ENCODE assay signal across 10 cellular contexts in the genomic region with DNA sequence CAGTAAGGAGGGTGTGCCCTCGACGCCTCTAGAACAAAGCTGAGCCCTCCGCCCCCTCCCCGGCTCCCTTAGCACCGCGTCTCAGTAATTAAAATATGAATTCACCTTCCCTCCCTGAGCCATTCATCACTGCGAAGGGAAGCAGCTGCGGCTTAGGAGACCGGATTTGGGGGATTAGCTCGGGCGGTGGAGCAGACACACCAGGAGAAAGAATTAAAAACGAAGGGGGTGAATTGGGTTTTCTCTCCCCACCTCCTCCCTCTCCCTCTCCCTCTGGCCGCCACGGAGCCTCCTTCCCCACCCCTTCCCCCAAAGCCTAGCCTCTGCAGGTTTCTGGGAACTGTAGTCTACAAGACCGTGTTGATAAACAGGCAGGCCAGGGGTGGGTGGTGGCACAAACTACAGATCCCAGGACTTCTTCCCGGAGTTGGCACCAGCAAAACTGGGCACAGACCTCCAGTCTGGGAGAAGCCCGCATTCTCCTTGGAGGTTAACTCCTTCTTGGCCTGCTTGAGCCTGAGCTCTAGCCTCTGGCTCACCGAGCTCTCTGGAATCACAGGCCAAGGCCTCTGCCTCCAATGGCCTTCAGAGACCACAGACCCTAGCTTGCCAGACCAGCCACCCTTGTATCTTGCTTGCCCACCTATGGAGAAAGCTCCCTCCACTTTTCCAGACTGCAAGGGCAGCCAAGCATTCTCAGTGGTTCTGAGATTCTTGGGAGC. TPM values are rescaled to one million over a fixed set of nuclear protein-coding genes. Genes with fewer than 3 reads are reported as not detected.
DNase-seq lines count a peak whose midpoint lies in the region; ATAC-seq and TF ChIP-seq lines count a peak whose summit lies in the region.
"Had no signal": no experiment of that assay in that cellular context is flagged by ENCODE, and none has a peak within 500 bp of the region (broad histone marks: within the 10 kb centered on the region; RNA-seq: fewer than 3 reads in every experiment).

No MANE protein-coding gene starts in this region.

- no peaks in the 10 kb centered on the region for H3K4me1 ChIP-seq in DND-41 (ENCODE audit: insufficient read depth, low read length)
- peaks cover 29% of the 10 kb centered on the region for H3K4me1 ChIP-seq in vagina

- H3K27me3 ChIP-seq in DND-41 (ENCODE audit: insufficient read depth, low read length, poor library complexity) (peaks cover 27% of the 10 kb centered on the region), vagina (no peaks in the 10 kb centered on the region)

- H3K27ac ChIP-seq in DND-41 (ENCODE audit: low read length): no peak overlapping the region
- H3K27ac ChIP-seq in vagina: no peak overlapping the region

- H3K36me3 ChIP-seq in DND-41 (ENCODE audit: insufficient read depth, low read length): no peaks in the 10 kb centered on the region
- no peaks in the 10 kb centered on the region for H3K36me3 ChIP-seq in vagina

- no peak overlapping the region for H3K9ac ChIP-seq in DND-41 (ENCODE audit: low read depth, low read length)

- TF ChIP-seq POLR2A in vagina (IDR thresholded peaks at IDR 0.05): no peak

- peak; percentile 8 for DNase-seq in DND-41
- peak; percentile 100 for DNase-seq in NCI-H82 (lab: John Stamatoyannopoulos, UW)
- DNase-seq in Right ventricle myocardium superior: no peak
- DNase-seq in posterior cingulate gyrus: peak; percentile 35 to 97 (median 82)
- no peak for DNase-seq in RKO (ENCODE audit: low spot score)
- DNase-seq in vagina (ENCODE audit: extremely low spot score in 2 of 2): no peak
- DNase-seq in activated naive CD4-positive, alpha-beta T cell treated with Interleukin-2 at 50 U/mL for 16 hours: no peak

- no peak overlapping the region for H2AFZ ChIP-seq in DND-41 (ENCODE audit: low read depth, low read length)

- H3K9me3 ChIP-seq in DND-41 (ENCODE audit: insufficient read depth, low read length, severe bottlenecking) (no peaks in the 10 kb centered on the region), vagina (no peaks in the 10 kb centered on the region)

- TF ChIP-seq CTCF in DND-41 (IDR thresholded peaks at IDR 0.05; ENCODE audit: borderline replicate concordance, extremely low read depth, low read length, poor library complexity, severe bottlenecking) (no peak), vagina (IDR thresholded peaks at IDR 0.05) (no peak)

- no peak overlapping the region for H3K4me2 ChIP-seq in DND-41 (ENCODE audit: insufficient read depth, low read length)

- H4K20me1 ChIP-seq in DND-41 (ENCODE audit: insufficient read depth, low read length): peaks cover 3% of the 10 kb centered on the region; the same call in 1 of the 2 replicates

- H3K4me3 ChIP-seq in DND-41 (ENCODE audit: low read depth in 1 of 2, low read length in 2 of 2): no peak overlapping the region
- H3K4me3 ChIP-seq in vagina: peak overlapping the region in 1 of 2 donors; percentile 25

- intact Hi-C loops in Right ventricle myocardium superior (cut with DNase I) (no loop called here), posterior cingulate gyrus (cut with DNase I) (no loop called here), vagina (cut with DNase I) (no loop called here)

- ATAC-seq in DND-41 (ENCODE audit: insufficient read depth, low read depth) (peak; percentile 27; the same call in 1 of the 3 replicates), Right ventricle myocardium superior (ENCODE audit: poor library complexity) (peak; percentile 59), GM18907 (IDR thresholded peaks at IDR 0.05; ENCODE audit: unreplicated experiment) (no peak)
- ATAC-seq: activated naive CD4-positive, alpha-beta T cell treated with anti-CD3 and anti-CD28 coated beads, Interleukin-2, amount 50 U/mL, for 72 hours had no signal

- no peaks in the 10 kb centered on the region for H3K79me2 ChIP-seq in DND-41 (ENCODE audit: insufficient read depth, low read length)

RNA-seq across cellular contexts. Expression of gene BLACAT1, which starts 10.8 kb away (rescaled TPM):
- not detected for total RNA-seq in Right ventricle myocardium superior
- total RNA-seq in vagina: 0.98 TPM
- total RNA-seq: urinary bladder had no signal

RNA-seq across cellular contexts. Expression of gene LEMD1, which starts 23.2 kb away (rescaled TPM):
- not detected for total RNA-seq in Right ventricle myocardium superior
- not detected for total RNA-seq in vagina
- total RNA-seq: urinary bladder had no signal

RNA-seq across cellular contexts. Expression of gene CDK18, which starts 59.4 kb away (rescaled TPM):
- total RNA-seq in Right ventricle myocardium superior (172 TPM), vagina (27.0 TPM)

Comparison
In these comparisons a context has a peak if more than half of its experiments do, and no peak if none do; other contexts are left out.
1. DNase-seq: peak in DND-41 (single experiment), NCI-H82 (single experiment) and posterior cingulate gyrus (10 of 10); none in Right ventricle myocardium superior (single experiment), RKO (single experiment), vagina (0 of 2) and activated naive CD4-positive, alpha-beta T cell treated with Interleukin-2 at 50 U/mL for 16 hours (single experiment).